8 cellular contexts compared by ENCODE assay signal in genomic region chr11:118930152-118930712, GRCh38. TPM values are rescaled to one million over a fixed set of nuclear protein-coding genes. Genes with fewer than 3 reads are reported as not detected.
DNase-seq lines count a peak whose midpoint lies in the region; ATAC-seq and TF ChIP-seq lines count a peak whose summit lies in the region.

No MANE protein-coding gene starts in this region.

- no peaks in the 10 kb centered on the region for H4K20me1 ChIP-seq in GM23338 (replicated peaks; ENCODE audit: insufficient read depth)

- H3K4me3 Mint-ChIP-seq in GM23338: peak overlapping the region; percentile 94
- H3K4me3 Mint-ChIP-seq in dendritic cell treated with granulocyte-macrophage colony-stimulating factor and Interleukin-4, amounts not matched to agents 40 ng/mL and 50 ng/mL, for 4 days: peak overlapping the region; percentile 80

- H3K27ac ChIP-seq in ACC112 (ENCODE audit: low read depth, low read length) (no peak overlapping the region), GM23338 (ENCODE audit: low read depth) (peak overlapping the region; percentile 82), liver (ENCODE audit: low read depth in 1 of 2, low read length in 2 of 2) (peak overlapping the region; percentile 97 to 99)

- H3K27me3 ChIP-seq in ACC112 (ENCODE audit: insufficient read depth, low read length): no peaks in the 10 kb centered on the region
- H3K27me3 ChIP-seq in GM23338 (ENCODE audit: insufficient read depth): peaks cover 13% of the 10 kb centered on the region
- no peaks in the 10 kb centered on the region for H3K27me3 ChIP-seq in liver (ENCODE audit: control insufficient read depth in 4 of 4, insufficient read depth in 4 of 4, low read length in 3 of 4)

- under 1% methylated on average over 18 of the region's 18 CpGs for WGBS in liver

- H3K9me2 ChIP-seq in GM23338 (ENCODE audit: insufficient read depth): no peaks in the 10 kb centered on the region

- DNase-seq in GM23338 (ENCODE audit: low spot score): peak; percentile 99
- peak; percentile 76 for DNase-seq in NCI-H345 treated with DMSO at 0.1 percent for 48 hours (lab: John Stamatoyannopoulos, UW; ENCODE audit: unreplicated experiment)
- DNase-seq in activated CD4-positive, alpha-beta T cell treated with anti-CD3 and anti-CD28 coated beads for 48 hours: peak; percentile 94
- peak; percentile 82 for DNase-seq in stimulated activated CD4-positive, alpha-beta T cell treated with anti-CD3 and anti-CD28 coated beads, Interleukin-4, amount 100 ng/mL, for 1 hour

- H3K9ac ChIP-seq in liver (ENCODE audit: low read depth in 1 of 2, low read length in 2 of 2): peak overlapping the region in 1 of 2 donors; percentile 45

- ATAC-seq in GM23338 (peak; percentile 66), GM19452 (IDR thresholded peaks at IDR 0.05; ENCODE audit: unreplicated experiment) (no peak)

- H3K4me2 ChIP-seq in GM23338: peak overlapping the region; percentile 97

- peaks cover 22% of the 10 kb centered on the region for H3K27me3 Mint-ChIP-seq in GM23338 (ENCODE audit: insufficient read depth, low read depth, poor library complexity)
- H3K27me3 Mint-ChIP-seq in dendritic cell treated with granulocyte-macrophage colony-stimulating factor and Interleukin-4, amounts not matched to agents 40 ng/mL and 50 ng/mL, for 4 days: peaks cover 14% of the 10 kb centered on the region

- H3K9me3 Mint-ChIP-seq in GM23338: no peaks in the 10 kb centered on the region
- H3K9me3 Mint-ChIP-seq in dendritic cell treated with granulocyte-macrophage colony-stimulating factor and Interleukin-4, amounts not matched to agents 40 ng/mL and 50 ng/mL, for 4 days: no peaks in the 10 kb centered on the region

- H3K79me2 ChIP-seq in ACC112 (ENCODE audit: control insufficient read depth, insufficient read depth, low read length, unreplicated experiment) (peaks cover 5% of the 10 kb centered on the region), GM23338 (replicated peaks; ENCODE audit: insufficient read depth) (peaks cover 2% of the 10 kb centered on the region)

- H3K36me3 Mint-ChIP-seq in GM23338 (ENCODE audit: low read depth): peaks cover 3% of the 10 kb centered on the region; the same call in 1 of the 3 replicates
- no peaks in the 10 kb centered on the region for H3K36me3 Mint-ChIP-seq in dendritic cell treated with granulocyte-macrophage colony-stimulating factor and Interleukin-4, amounts not matched to agents 40 ng/mL and 50 ng/mL, for 4 days (ENCODE audit: low read depth)

- H3K36me3 ChIP-seq in ACC112 (ENCODE audit: insufficient read depth, low read length) (no peaks in the 10 kb centered on the region), GM23338 (ENCODE audit: insufficient read depth) (no peaks in the 10 kb centered on the region), liver (ENCODE audit: control insufficient read depth in 4 of 4, insufficient read depth in 3 of 4, low read depth in 1 of 4, low read length in 3 of 4) (no peaks in the 10 kb centered on the region)

- H3K4me1 Mint-ChIP-seq in GM23338: peaks cover 39% of the 10 kb centered on the region
- peaks cover 58% of the 10 kb centered on the region for H3K4me1 Mint-ChIP-seq in dendritic cell treated with granulocyte-macrophage colony-stimulating factor and Interleukin-4, amounts not matched to agents 40 ng/mL and 50 ng/mL, for 4 days (ENCODE audit: low read depth)

- H3K27ac Mint-ChIP-seq in GM23338: peak overlapping the region; percentile 90
- H3K27ac Mint-ChIP-seq in dendritic cell treated with granulocyte-macrophage colony-stimulating factor and Interleukin-4, amounts not matched to agents 40 ng/mL and 50 ng/mL, for 4 days: peak overlapping the region; percentile 66

- TF ChIP-seq CTCF in GM23338 (conservative IDR thresholded peaks at IDR 0.05; ENCODE audit: low read depth in 2 of 2): peak; percentile 85 to 89
- TF ChIP-seq CTCF in liver (IDR thresholded peaks at IDR 0.05; ENCODE audit: low read depth, low read length, missing input control): peak; percentile 99

- intact Hi-C loops in dendritic cell treated with granulocyte-macrophage colony-stimulating factor and Interleukin-4, amounts not matched to agents 40 ng/mL and 50 ng/mL, for 4 days (cut with micrococcal nuclease): loop anchor here (1.0 kb wide), 1 partner anchor 23 kb away; no protein-coding TSS in a partner anchor

- H3K9me3 ChIP-seq in liver (ENCODE audit: control insufficient read depth in 4 of 4, low read length in 3 of 4): no peaks in the 10 kb centered on the region

- peak overlapping the region; percentile 11 for H2AFZ ChIP-seq in ACC112 (ENCODE audit: low read length, unreplicated experiment)
- no peak overlapping the region for H2AFZ ChIP-seq in GM23338

- H3K4me3 ChIP-seq in ACC112 (ENCODE audit: low read depth, low read length) (peak overlapping the region; percentile 86), GM23338 (peak overlapping the region; percentile 99), liver (ENCODE audit: low read depth in 1 of 3, low read length in 3 of 3) (peak overlapping the region; percentile 72 to 90 (median 81))

- H3F3A ChIP-seq in GM23338 (replicated peaks; ENCODE audit: low read depth): no peaks in the 10 kb centered on the region; the same call in 1 of the 2 replicates

- TF ChIP-seq RAD21 in liver (IDR thresholded peaks at IDR 0.05): peak; percentile 86 to 94

- H3K4me1 ChIP-seq in ACC112 (ENCODE audit: control insufficient read depth, insufficient read depth, low read length, unreplicated experiment) (peaks cover 13% of the 10 kb centered on the region), GM23338 (ENCODE audit: insufficient read depth) (peaks cover 25% of the 10 kb centered on the region), liver (ENCODE audit: control insufficient read depth in 4 of 4, insufficient read depth in 4 of 4, low read length in 3 of 4) (peaks cover 1 to 31% (median 19%) of the 10 kb centered on the region in 4 donors)

TF ChIP-seq in GM23338, 12 proteins besides CTCF, POLR2A, EP300 and RAD21 (continues in another document):
- no peak for TF ChIP-seq STAT1 (IDR thresholded peaks at IDR 0.05; ENCODE audit: unreplicated experiment)

TF ChIP-seq in liver, 16 proteins besides CTCF, POLR2A, EP300 and RAD21:
- TF ChIP-seq TAF1 (conservative IDR thresholded peaks at IDR 0.05) (no peak), FOXA2 (IDR thresholded peaks at IDR 0.05) (no peak), HNF4A (conservative IDR thresholded peaks at IDR 0.05) (peak; percentile 48 to 49), MAX (IDR thresholded peaks at IDR 0.05) (no peak), SP1 (IDR thresholded peaks at IDR 0.05) (peak; percentile 59), NR2F2 (IDR thresholded peaks at IDR 0.05) (peak; percentile 76), RXRA (IDR thresholded peaks at IDR 0.05) (peak; percentile 81 to 91), YY1 (IDR thresholded peaks at IDR 0.05) (peak; percentile 78), JUND (IDR thresholded peaks at IDR 0.05) (peak in 1 of 2 donors; percentile 35), HNF4G (IDR thresholded peaks at IDR 0.05) (no peak), EGR1 (IDR thresholded peaks at IDR 0.05; ENCODE audit: low read depth in 2 of 2) (peak; percentile 31 to 51), GABPA (IDR thresholded peaks at IDR 0.05 in 1 of 2, conservative IDR thresholded peaks at IDR 0.05 in 1 of 2) (no peak)
- TF ChIP-seq, protein P1, sequence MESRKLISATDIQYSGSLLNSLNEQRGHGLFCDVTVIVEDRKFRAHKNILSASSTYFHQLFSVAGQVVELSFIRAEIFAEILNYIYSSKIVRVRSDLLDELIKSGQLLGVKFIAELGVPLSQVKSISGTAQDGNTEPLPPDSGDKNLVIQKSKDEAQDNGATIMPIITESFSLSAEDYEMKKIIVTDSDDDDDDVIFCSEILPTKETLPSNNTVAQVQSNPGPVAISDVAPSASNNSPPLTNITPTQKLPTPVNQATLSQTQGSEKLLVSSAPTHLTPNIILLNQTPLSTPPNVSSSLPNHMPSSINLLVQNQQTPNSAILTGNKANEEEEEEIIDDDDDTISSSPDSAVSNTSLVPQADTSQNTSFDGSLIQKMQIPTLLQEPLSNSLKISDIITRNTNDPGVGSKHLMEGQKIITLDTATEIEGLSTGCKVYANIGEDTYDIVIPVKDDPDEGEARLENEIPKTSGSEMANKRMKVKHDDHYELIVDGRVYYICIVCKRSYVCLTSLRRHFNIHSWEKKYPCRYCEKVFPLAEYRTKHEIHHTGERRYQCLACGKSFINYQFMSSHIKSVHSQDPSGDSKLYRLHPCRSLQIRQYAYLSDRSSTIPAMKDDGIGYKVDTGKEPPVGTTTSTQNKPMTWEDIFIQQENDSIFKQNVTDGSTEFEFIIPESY (IDR thresholded peaks at IDR 0.05): no peak
- TF ChIP-seq, protein P2, sequence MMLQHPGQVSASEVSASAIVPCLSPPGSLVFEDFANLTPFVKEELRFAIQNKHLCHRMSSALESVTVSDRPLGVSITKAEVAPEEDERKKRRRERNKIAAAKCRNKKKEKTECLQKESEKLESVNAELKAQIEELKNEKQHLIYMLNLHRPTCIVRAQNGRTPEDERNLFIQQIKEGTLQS (IDR thresholded peaks at IDR 0.05): no peak

RNA-seq across cellular contexts. Expression of gene BCL9L, which starts 4.5 kb away (rescaled TPM):
- total RNA-seq in GM23338 (2014; rRNA removed; shearing (Covaris generic)): 24.1 and 35.1 TPM in 2 replicates
- 15.9 and 23.6 TPM in 2 replicates for polyA plus RNA-seq in GM23338 (2016; fragmentation: Nextera tagmentation; extraction: Ambion mirVana)
- total RNA-seq in liver: 10 to 100 TPM in 1 of 2 donors, 1 to 10 TPM in 1; 6.1 to 10.2 TPM
- 10 to 100 TPM in 1 of 2 donors, 1 to 10 TPM in 1; 2.2 to 11.6 TPM for polyA plus RNA-seq in liver

RNA-seq across cellular contexts. Expression of gene UPK2, which starts 25.9 kb away (rescaled TPM):
- not detected in 2 replicates for total RNA-seq in GM23338 (2014; rRNA removed; shearing (Covaris generic))
- polyA plus RNA-seq in GM23338 (2016; fragmentation: Nextera tagmentation; extraction: Ambion mirVana) (0.74 and 1.4 TPM in 2 replicates), liver (not detected)
- total RNA-seq in liver: not detected

RNA-seq across cellular contexts. Expression of gene FOXR1, which starts 41.3 kb away (rescaled TPM):
- not detected in 2 replicates for total RNA-seq in GM23338 (2014; rRNA removed; shearing (Covaris generic))
- polyA plus RNA-seq in GM23338 (2016; fragmentation: Nextera tagmentation; extraction: Ambion mirVana): not detected in 2 replicates
- total RNA-seq in liver: not detected
- polyA plus RNA-seq in liver: not detected

RNA-seq across cellular contexts. Expression of gene CXCR5, which starts 46.5 kb away (rescaled TPM):
- not detected in 2 replicates for total RNA-seq in GM23338 (2014; rRNA removed; shearing (Covaris generic))
- polyA plus RNA-seq in GM23338 (2016; fragmentation: Nextera tagmentation; extraction: Ambion mirVana) (0.18 and 0.96 TPM in 2 replicates), liver (under 1 TPM; 0.06 to 0.92 TPM)
- not detected for total RNA-seq in liver
